In genomic region chr3:53303549-53303948, GRCh38 we compare ENCODE assay signal across 25 cellular contexts. TPM values are rescaled to one million over a fixed set of nuclear protein-coding genes. Genes with fewer than 3 reads are reported as not detected.
DNase-seq lines count a peak whose midpoint lies in the region; ATAC-seq and TF ChIP-seq lines count a peak whose summit lies in the region.
"Had no signal": no experiment of that assay in that cellular context is flagged by ENCODE, and none has a peak within 500 bp of the region (broad histone marks: within the 10 kb centered on the region; RNA-seq: fewer than 3 reads in every experiment).

No MANE protein-coding gene starts in this region.

- H3K27ac ChIP-seq in cingulate gyrus (ENCODE audit: low read depth, low read length) = peak overlapping the region; percentile 29
- H3K27ac ChIP-seq in subcutaneous abdominal adipose tissue (ENCODE audit: low read depth, low read length) = peak overlapping the region; percentile 66
- H3K27ac ChIP-seq in vagina = no peak overlapping the region
- H3K27ac ChIP-seq: colonic mucosa, skin epidermis had no signal

- H3K9me3 Mint-ChIP-seq in activated T-cell treated with anti-CD3 and anti-CD28 coated beads, Interleukin-2, amount 50 U/mL, for 24 hours = no peaks in the 10 kb centered on the region
- H3K9me3 Mint-ChIP-seq: endodermal cell, mesothelial cell of epicardium, natural killer cell, WTC11 had no signal

- no peak for TF ChIP-seq POLR2A in vagina (IDR thresholded peaks at IDR 0.05)

- DNase-seq in activated T-cell treated with anti-CD3 and anti-CD28 coated beads, Interleukin-2, amount 50 U/mL, for 24 hours = no peak
- no peak for DNase-seq in activated T-cell treated with anti-CD3 and anti-CD28 coated beads, Interleukin-2, amount 50 U/mL, for 1 hour
- DNase-seq in left lobe of liver (ENCODE audit: low spot score) (peak; percentile 57), NOMO-1 (lab: John Stamatoyannopoulos, UW; ENCODE audit: unreplicated experiment in 2 of 2) (no peak), vagina (ENCODE audit: extremely low spot score in 2 of 2) (no peak), occipital lobe (lab: John Stamatoyannopoulos, UW) (no peak)
- DNase-seq: 8988T; activated CD4-positive, alpha-beta T cell treated with anti-CD3 and anti-CD28 coated beads, Interleukin-2, amount 50 U/mL, for 48 hours; activated gamma-delta T cell treated with Interleukin-2 at 50 U/mL for 16 hours; aorta; colonic mucosa; DMS79; endodermal cell; HCEC 1CT; natural killer cell; NCI-H187; NCI-H526 treated with DMSO at 0.1 percent for 48 hours; stimulated activated CD4-positive, alpha-beta T cell treated with anti-CD3 and anti-CD28 coated beads, Interleukin-1b, Interleukin-23, amount 100 ng/mL, for 48 hours; T-helper 9 cell; trophoblast cell had no signal

- H3K36me3 Mint-ChIP-seq in activated T-cell treated with anti-CD3 and anti-CD28 coated beads, Interleukin-2, amount 50 U/mL, for 24 hours (ENCODE audit: low read depth) = peaks cover 69% of the 10 kb centered on the region

- no peaks in the 10 kb centered on the region for H3K27me3 Mint-ChIP-seq in activated T-cell treated with anti-CD3 and anti-CD28 coated beads, Interleukin-2, amount 50 U/mL, for 24 hours

- H3K4me3 Mint-ChIP-seq in activated T-cell treated with anti-CD3 and anti-CD28 coated beads, Interleukin-2, amount 50 U/mL, for 24 hours = no peak overlapping the region
- H3K4me3 Mint-ChIP-seq: endodermal cell, mesothelial cell of epicardium, natural killer cell, WTC11 had no signal

- peaks cover 10 to 55% (median 32%) of the 10 kb centered on the region in 5 donors for H3K36me3 ChIP-seq in subcutaneous abdominal adipose tissue (ENCODE audit: control insufficient read depth in 5 of 5, insufficient read depth in 5 of 5, low read length in 5 of 5)
- H3K36me3 ChIP-seq in vagina = peaks cover 0 to 47% of the 10 kb centered on the region in 2 donors
- H3K36me3 ChIP-seq: colonic mucosa had no signal

- ATAC-seq in left lobe of liver = peak; percentile 78
- ATAC-seq: natural killer cell, WTC11 had no signal

- no peak for TF ChIP-seq CTCF in vagina (IDR thresholded peaks at IDR 0.05)

- H3K4me1 ChIP-seq in subcutaneous abdominal adipose tissue (ENCODE audit: control insufficient read depth in 5 of 5, insufficient read depth in 5 of 5, low read length in 5 of 5) (peaks cover 0 to 26% (median 12%) of the 10 kb centered on the region in 5 donors), vagina (peaks cover 4% of the 10 kb centered on the region)
- H3K4me1 ChIP-seq: colonic mucosa had no signal

- no peaks in the 10 kb centered on the region for H3K27me3 ChIP-seq in subcutaneous abdominal adipose tissue (ENCODE audit: control insufficient read depth in 5 of 5, insufficient read depth in 4 of 5, low read length in 5 of 5)
- H3K27me3 ChIP-seq in vagina = no peaks in the 10 kb centered on the region
- H3K27me3 ChIP-seq: colonic mucosa had no signal

- no peaks in the 10 kb centered on the region for H3K9me3 ChIP-seq in subcutaneous abdominal adipose tissue (ENCODE audit: control insufficient read depth in 5 of 5, low read length in 5 of 5)
- no peaks in the 10 kb centered on the region for H3K9me3 ChIP-seq in vagina
- H3K9me3 ChIP-seq: colonic mucosa had no signal

- peak overlapping the region in 1 of 5 donors; percentile 19 for H3K4me3 ChIP-seq in subcutaneous abdominal adipose tissue (ENCODE audit: low read depth in 1 of 5, low read length in 5 of 5)
- no peak overlapping the region for H3K4me3 ChIP-seq in vagina
- H3K4me3 ChIP-seq: colonic mucosa, skin epidermis had no signal

- H3K27ac Mint-ChIP-seq in activated T-cell treated with anti-CD3 and anti-CD28 coated beads, Interleukin-2, amount 50 U/mL, for 24 hours = peak overlapping the region; percentile 69
- H3K27ac Mint-ChIP-seq: endodermal cell, mesothelial cell of epicardium, WTC11 had no signal

- peak overlapping the region in 1 of 5 donors; percentile 40 for H3K9ac ChIP-seq in subcutaneous abdominal adipose tissue (ENCODE audit: low read length in 5 of 5)

- intact Hi-C loops in vagina (cut with DNase I) = no loop called here

- peaks cover 2% of the 10 kb centered on the region for H3K4me1 Mint-ChIP-seq in activated T-cell treated with anti-CD3 and anti-CD28 coated beads, Interleukin-2, amount 50 U/mL, for 24 hours (ENCODE audit: low read depth)
- H3K4me1 Mint-ChIP-seq: endodermal cell, natural killer cell, WTC11 had no signal

RNA-seq across cellular contexts. Expression of gene DCP1A, which starts 43.8 kb away (rescaled TPM):
- 5.9 TPM for total RNA-seq in left lobe of liver
- total RNA-seq in vagina = 32.9 TPM
- 12.9 TPM for total RNA-seq in occipital lobe

RNA-seq across cellular contexts. Expression of gene TKT, which starts 47.7 kb away (rescaled TPM):
- 109 TPM for total RNA-seq in left lobe of liver
- total RNA-seq in vagina = 423 TPM
- total RNA-seq in occipital lobe = 157 TPM
